In genomic region chr2:173254659-173255058, GRCh38 we compare ENCODE assay signal across 22 cellular contexts.
DNase-seq lines count a peak whose midpoint lies in the region; ATAC-seq and TF ChIP-seq lines count a peak whose summit lies in the region.
"Had no signal": no experiment of that assay in that cellular context is flagged by ENCODE, and none has a peak within 500 bp of the region (broad histone marks: within the 10 kb centered on the region; RNA-seq: fewer than 3 reads in every experiment).

No MANE protein-coding gene starts in this region.

- H3K27me3 ChIP-seq in breast epithelium: no peaks in the 10 kb centered on the region
- H3K27me3 ChIP-seq: SJCRH30 had no signal

- H3K9me3 Mint-ChIP-seq in MCF 10A (ENCODE audit: unreplicated experiment): no peaks in the 10 kb centered on the region

- no peak for TF ChIP-seq CTCF in MCF 10A (IDR thresholded peaks at IDR 0.05; ENCODE audit: unreplicated experiment)
- TF ChIP-seq CTCF in breast epithelium (IDR thresholded peaks at IDR 0.05): no peak
- TF ChIP-seq CTCF in RWPE1 (conservative IDR thresholded peaks at IDR 0.05; ENCODE audit: low read depth): no peak

- peak; percentile 51 for ATAC-seq in esophagus mucosa

- H3K4me1 ChIP-seq in breast epithelium: no peaks in the 10 kb centered on the region

- H3K4me3 ChIP-seq in breast epithelium: no peak overlapping the region
- H3K4me3 ChIP-seq: GM23248, SJCRH30 had no signal

- intact Hi-C loops in MCF 10A (cut with micrococcal nuclease): no loop called here
- intact Hi-C loops in breast epithelium (cut with DNase I; ENCODE audit: low total_unique reads): no loop called here

- H3K4me1 Mint-ChIP-seq in MCF 10A (ENCODE audit: insufficient read depth, unreplicated experiment): no peaks in the 10 kb centered on the region

- BruUV-seq in MCF 10A (replicated peaks; lab: Mats Ljungman, UMichigan): no TSS peak

- no peaks in the 10 kb centered on the region for H3K9me3 ChIP-seq in breast epithelium
- H3K9me3 ChIP-seq: SJCRH30 had no signal

- H3K27me3 Mint-ChIP-seq in MCF 10A (ENCODE audit: insufficient read depth, unreplicated experiment): no peaks in the 10 kb centered on the region

- H3K27ac ChIP-seq in breast epithelium (no peak overlapping the region), RWPE1 (no peak overlapping the region)
- H3K27ac ChIP-seq: 22Rv1, C4-2B, GM23248, SJCRH30 had no signal

- H3K36me3 ChIP-seq in breast epithelium: no peaks in the 10 kb centered on the region
- H3K36me3 ChIP-seq: SJCRH30 had no signal

- POLR2A ChIA-PET in MCF 10A (lab: Yijun Ruan, JAX) (interaction anchor here (0.6 to 0.8 kb wide), 3 partner anchors 11 to 231 kb away, joined by 3 to 4 read pairs (median 4); no protein-coding TSS in a partner anchor), RWPE1 (lab: Yijun Ruan, JAX; ENCODE audit: low non-redundant PET) (no interaction called here)

- no peak overlapping the region for H3K4me3 Mint-ChIP-seq in MCF 10A (ENCODE audit: unreplicated experiment)

- H3K36me3 Mint-ChIP-seq in MCF 10A (ENCODE audit: insufficient read depth, unreplicated experiment): peaks cover 55% of the 10 kb centered on the region

- no peak overlapping the region for H3K27ac Mint-ChIP-seq in MCF 10A (ENCODE audit: low read depth, unreplicated experiment)

- CTCF ChIA-PET in MCF 10A (lab: Yijun Ruan, JAX) (interaction anchor here (0.5 to 0.8 kb wide), 3 partner anchors 19 to 739 kb away, joined by 3 to 4 read pairs (median 3); no protein-coding TSS in a partner anchor), RWPE1 (lab: Yijun Ruan, JAX) (interaction anchor here (0.6 kb wide), 1 partner anchor 74 kb away, joined by 3 read pairs; no protein-coding TSS in a partner anchor)

- TF ChIP-seq POLR2A in breast epithelium (IDR thresholded peaks at IDR 0.05): no peak

- peak; percentile 31 for DNase-seq in MCF 10A (ENCODE audit: unreplicated experiment)
- no peak for DNase-seq in breast epithelium (ENCODE audit: low spot score in 2 of 2)
- peak; percentile 59 for DNase-seq in RWPE1 (ENCODE audit: low spot score)
- peak; percentile 92 for DNase-seq in renal cortical epithelial cell (ENCODE audit: low read depth)
- no peak for DNase-seq in activated T-cell treated with anti-CD3 and anti-CD28 coated beads, Interleukin-2, amount 50 U/mL, for 1 hour
- DNase-seq in epidermal melanocyte (ENCODE audit: insufficient read length, low spot score): no peak
- DNase-seq in activated CD4-positive, alpha-beta T cell treated with anti-CD3 and anti-CD28 coated beads for 1 hour: no peak
- DNase-seq: AML-193, DMS79, GM23248, HCEC 1CT, KG1, NCI-H1417 treated with DMSO at 0.1 percent for 48 hours, NCI-H187 treated with DMSO at 0.1 percent for 48 hours, NCI-H2227 treated with DMSO at 0.1 percent for 48 hours, NCI-H510A treated with DMSO at 0.1 percent for 48 hours, NCI-H82, OCI-M1, SJCRH30 had no signal

Comparison
In these comparisons a context has a peak if more than half of its experiments do, and no peak if none do; other contexts are left out.
1. DNase-seq: peak in MCF 10A (single experiment), RWPE1 (single experiment) and renal cortical epithelial cell (single experiment); none in breast epithelium (0 of 2), activated T-cell treated with anti-CD3 and anti-CD28 coated beads, Interleukin-2, amount 50 U/mL, for 1 hour (single experiment), epidermal melanocyte (single experiment) and activated CD4-positive, alpha-beta T cell treated with anti-CD3 and anti-CD28 coated beads for 1 hour (single experiment).